Comparison of ENCODE assay signal across 27 cellular contexts in the genomic region with DNA sequence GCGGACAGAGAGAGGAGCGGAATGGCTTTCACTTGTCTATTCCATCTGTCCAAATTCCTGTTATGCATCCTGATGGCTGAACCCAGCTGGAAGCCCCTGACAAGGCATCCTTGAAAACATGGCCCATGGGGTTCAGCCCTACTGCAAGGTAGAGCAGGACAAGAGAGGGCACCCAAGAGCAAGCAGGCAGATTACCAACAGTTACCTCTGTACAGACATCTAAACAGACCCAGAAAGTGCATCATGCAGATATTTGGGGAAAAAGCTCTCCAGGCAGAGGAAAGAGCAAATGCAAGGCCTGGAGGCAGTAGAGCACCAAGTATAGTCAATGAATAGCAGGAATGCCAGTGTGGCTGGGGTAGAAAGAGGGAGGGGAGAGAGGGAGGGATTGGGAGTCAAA.
"Had no signal": no experiment of that assay in that cellular context is flagged by ENCODE, and none has a peak within 500 bp of the region (broad histone marks: within the 10 kb centered on the region; RNA-seq: fewer than 3 reads in every experiment).

No MANE protein-coding gene starts in this region.

- H3K4me3 ChIP-seq: breast epithelium, esophagus squamous epithelium, gastroesophageal sphincter, heart right ventricle, left ventricle myocardium inferior, neural progenitor cell, prostate gland, thoracic aorta had no signal

- DNase-seq: activated B cell treated with CpG ODN at 0.5 μM for 24 hours; activated CD4-positive, alpha-beta T cell treated with anti-CD3 and anti-CD28 coated beads for 4 hours; activated CD4-positive, alpha-beta T cell treated with anti-CD3 and anti-CD28 coated beads, Interleukin-2, amount 50 U/mL, for 48 hours; activated CD8-positive, alpha-beta memory T cell treated with anti-CD3 and anti-CD28 coated beads, Interleukin-2, amount 50 U/mL, for 48 hours; activated effector memory CD4-positive, alpha-beta T cell treated with Interleukin-2 at 50 U/mL for 16 hours; activated naive CD4-positive, alpha-beta T cell treated with anti-CD3 and anti-CD28 coated beads for 36 hours; activated naive CD8-positive, alpha-beta T cell treated with anti-CD3 and anti-CD28 coated beads, Interleukin-2, amount 10 ng/mL, durations not matched to agents 7 days and 5 days; activated T-cell treated with anti-CD3 and anti-CD28 coated beads, Interleukin-2, amount 50 U/mL, for 48 hours; amniotic stem cell; esophagus squamous epithelium; heart right ventricle; immature natural killer cell; kidney glomerular epithelial cell; left ventricle myocardium inferior; naive thymus-derived CD8-positive, alpha-beta T cell; stimulated activated CD4-positive, alpha-beta T cell treated with anti-CD3 and anti-CD28 coated beads, Interleukin-4, amount 100 ng/mL, for 24 hours; stimulated activated naive CD4-positive, alpha-beta T cell treated with Interleukin-2 at 50 U/mL for 16 hours; T-helper 9 cell had no signal

- FAIRE-seq: colon had no signal

- H3K27ac ChIP-seq: breast epithelium, esophagus squamous epithelium, gastroesophageal sphincter, heart right ventricle, left ventricle myocardium inferior, neural progenitor cell, prostate gland, thoracic aorta had no signal

- H3K9me3 ChIP-seq: breast epithelium, gastroesophageal sphincter, prostate gland had no signal

- H3K9me3 Mint-ChIP-seq: activated naive CD4-positive, alpha-beta T cell treated with anti-CD3 and anti-CD28 coated beads for 36 hours; immature natural killer cell; neural progenitor cell had no signal

- H3K4me1 ChIP-seq: breast epithelium, prostate gland had no signal

- H2AFZ ChIP-seq: neural progenitor cell had no signal

- H3K4me3 Mint-ChIP-seq: activated B cell treated with CpG ODN at 0.5 μM for 24 hours; activated naive CD4-positive, alpha-beta T cell treated with anti-CD3 and anti-CD28 coated beads for 36 hours; activated naive CD8-positive, alpha-beta T cell treated with anti-CD3 and anti-CD28 coated beads, Interleukin-2, amount 10 ng/mL, durations not matched to agents 7 days and 5 days; central memory CD8-positive, alpha-beta T cell; immature natural killer cell; mesothelial cell of epicardium; neural progenitor cell; type B pancreatic cell had no signal

- H3K27me3 ChIP-seq: breast epithelium, esophagus squamous epithelium, gastroesophageal sphincter, neural progenitor cell had no signal

- H3K4me2 ChIP-seq: neural progenitor cell had no signal

- H3K36me3 ChIP-seq: breast epithelium, esophagus squamous epithelium, gastroesophageal sphincter, heart right ventricle, left ventricle myocardium inferior, neural progenitor cell, prostate gland, thoracic aorta had no signal

- H3K36me3 Mint-ChIP-seq: mesothelial cell of epicardium, neural progenitor cell, type B pancreatic cell had no signal

- H3K9ac ChIP-seq: neural progenitor cell had no signal

- ATAC-seq: gastroesophageal sphincter; heart right ventricle; naive thymus-derived CD8-positive, alpha-beta T cell had no signal

- H3K27ac Mint-ChIP-seq: activated B cell treated with CpG ODN at 0.5 μM for 24 hours; activated naive CD4-positive, alpha-beta T cell treated with anti-CD3 and anti-CD28 coated beads for 36 hours; immature natural killer cell; mesothelial cell of epicardium; neural progenitor cell; type B pancreatic cell had no signal
